In the genomic region with DNA sequence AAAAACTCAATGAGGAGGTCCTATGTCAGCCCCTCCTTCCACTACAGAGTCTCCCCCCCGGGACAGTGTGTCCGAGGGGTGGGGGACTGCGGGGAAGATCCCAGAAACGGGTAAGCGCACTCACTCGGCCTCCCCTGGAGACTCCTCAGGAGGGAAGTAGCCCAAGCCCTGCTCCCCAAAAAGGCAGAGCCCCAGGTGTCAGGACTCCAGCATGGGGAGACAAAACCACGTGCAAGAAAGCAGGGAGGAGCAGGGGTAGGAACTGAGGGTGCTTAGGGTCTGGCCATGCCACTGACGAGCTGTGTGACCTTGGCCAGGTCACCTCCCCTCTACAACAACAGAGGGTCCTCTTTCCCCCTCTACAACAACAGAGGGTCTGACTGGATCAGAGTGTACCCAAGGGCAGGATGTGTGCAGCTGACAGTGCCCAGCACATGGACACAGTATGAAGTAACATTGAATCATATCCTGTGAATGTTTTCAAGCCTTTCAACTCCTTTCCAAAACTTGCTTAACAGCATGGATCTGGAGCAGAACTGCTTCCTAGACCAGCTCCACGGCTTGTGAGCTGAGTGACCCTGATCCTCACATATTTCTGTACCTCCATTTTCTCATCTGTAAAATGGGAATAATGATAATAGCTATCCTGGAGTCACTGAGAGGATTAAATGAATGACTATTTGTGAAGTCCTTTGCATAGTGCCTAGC, we compare ENCODE assay signal across 17 cellular contexts. TPM values are rescaled to one million over a fixed set of nuclear protein-coding genes. Genes with fewer than 3 reads are reported as not detected.
DNase-seq lines count a peak whose midpoint lies in the region; ATAC-seq and TF ChIP-seq lines count a peak whose summit lies in the region.
"Had no signal": no experiment of that assay in that cellular context is flagged by ENCODE, and none has a peak within 500 bp of the region (broad histone marks: within the 10 kb centered on the region; RNA-seq: fewer than 3 reads in every experiment).

No MANE protein-coding gene starts in this region.

- H3K36me3 ChIP-seq in SK-N-SH (replicated peaks in 1 of 2; ENCODE audit: control insufficient read depth in 1 of 2, insufficient read depth in 2 of 2, low read length in 1 of 2) (no peaks in the 10 kb centered on the region), gastrocnemius medialis (no peaks in the 10 kb centered on the region)
- H3K36me3 ChIP-seq: cardiac muscle cell had no signal

- no peak for TF ChIP-seq CTCF in SK-N-SH (IDR thresholded peaks at IDR 0.05)
- no peak for TF ChIP-seq CTCF in gastrocnemius medialis (IDR thresholded peaks at IDR 0.05 in 4 of 5, conservative IDR thresholded peaks at IDR 0.05 in 1 of 5)

- no peaks in the 10 kb centered on the region for H3K9me3 Mint-ChIP-seq in stimulated activated effector memory CD8-positive, alpha-beta T cell treated with anti-CD3 and anti-CD28 coated beads, Interleukin-12 subunit alpha, Interleukin-12 subunit beta, amount 100 ng/mL, for 72 hours
- H3K9me3 Mint-ChIP-seq: nephron; T-helper 2 cell treated with Interferon-gamma antibody and Interleukin-4, amounts not matched to agents 5 μg/mL and 100 μg/mL, for 36 hours had no signal

- no peaks in the 10 kb centered on the region for H3K36me3 Mint-ChIP-seq in T-helper 17 cell (ENCODE audit: low read depth)
- peaks cover 15% of the 10 kb centered on the region for H3K36me3 Mint-ChIP-seq in stimulated activated effector memory CD8-positive, alpha-beta T cell treated with anti-CD3 and anti-CD28 coated beads, Interleukin-12 subunit alpha, Interleukin-12 subunit beta, amount 100 ng/mL, for 72 hours

- H3K27ac ChIP-seq in SK-N-SH (ENCODE audit: low read depth in 2 of 2, low read length in 1 of 2) (0 out of 4 replicates have a peak overlapping the region, but pooled peaks of 1 of the 2 experiments have one; percentile 13), gastrocnemius medialis (no peak overlapping the region)
- H3K27ac ChIP-seq: 22Rv1, cardiac muscle cell had no signal

- H3K79me2 ChIP-seq in SK-N-SH (ENCODE audit: insufficient read depth): no peaks in the 10 kb centered on the region

- H3K4me1 Mint-ChIP-seq in T-helper 17 cell: peaks cover 12% of the 10 kb centered on the region
- H3K4me1 Mint-ChIP-seq in stimulated activated effector memory CD8-positive, alpha-beta T cell treated with anti-CD3 and anti-CD28 coated beads, Interleukin-12 subunit alpha, Interleukin-12 subunit beta, amount 100 ng/mL, for 72 hours: peaks cover 17% of the 10 kb centered on the region

- intact Hi-C loops in gastrocnemius medialis (cut with DNase I; ENCODE audit: low total_unique reads): no loop called here

- WGBS in SK-N-SH (ENCODE audit: low lambda C conversion rate): 77% methylated on average over 9 of the region's 9 CpGs

- no peaks in the 10 kb centered on the region for H4K20me1 ChIP-seq in SK-N-SH (ENCODE audit: insufficient read depth)

- POLR2A ChIA-PET in SK-N-SH (lab: Yijun Ruan, JAX): no interaction called here

- TF ChIP-seq RAD21 in SK-N-SH (IDR thresholded peaks at IDR 0.05; ENCODE audit: low read length): no peak

- no peak for TF ChIP-seq EP300 in SK-N-SH (IDR thresholded peaks at IDR 0.05; ENCODE audit: borderline replicate concordance in 1 of 2, low read depth in 1 of 2, low read length in 1 of 2)

- ATAC-seq in SK-N-SH treated with all-trans-retinoic acid at 6 μM for 48 hours (no peak), T-helper 17 cell (no peak), HG03135 (IDR thresholded peaks at IDR 0.05; ENCODE audit: unreplicated experiment) (no peak), gastrocnemius medialis (no peak)
- no peak for ATAC-seq in stimulated activated effector memory CD8-positive, alpha-beta T cell treated with anti-CD3 and anti-CD28 coated beads, Interleukin-12 subunit alpha, Interleukin-12 subunit beta, amount 100 ng/mL, for 72 hours

- no peak overlapping the region for H2AFZ ChIP-seq in SK-N-SH (ENCODE audit: low read depth)

- CTCF ChIA-PET in SK-N-SH (lab: Yijun Ruan, JAX): interaction anchor here (0.8 to 31.1 kb wide), 6 partner anchors 15 to 156 kb away, joined by 3 to 638 read pairs (median 6); a partner anchor contains a TSS

- DNase-seq in SK-N-SH: no peak
- no peak for DNase-seq in T-helper 17 cell
- DNase-seq in fibroblast of peridontal ligament (ENCODE audit: extremely low read depth): peak; percentile 79
- no peak for DNase-seq in stimulated activated effector memory CD8-positive, alpha-beta T cell treated with anti-CD3 and anti-CD28 coated beads, Interleukin-12 subunit alpha, Interleukin-12 subunit beta, amount 100 ng/mL, for 72 hours (ENCODE audit: low spot score in 2 of 2)
- no peak for DNase-seq in NCI-H2081 (lab: John Stamatoyannopoulos, UW)
- no peak for DNase-seq in gastrocnemius medialis
- DNase-seq: activated CD4-positive, alpha-beta T cell treated with anti-CD3 and anti-CD28 coated beads, Interleukin-2, amount 50 U/mL, for 4 hours; DMS153; foreskin melanocyte; kidney glomerular epithelial cell had no signal

- in situ Hi-C loops in gastrocnemius medialis (cut with MboI; ENCODE audit: low sequenced_read_pairs in 4 of 4): no loop called here

- H3K9ac ChIP-seq in SK-N-SH: no peak overlapping the region

- H3K4me1 ChIP-seq in SK-N-SH (ENCODE audit: control insufficient read depth in 1 of 2, insufficient read depth in 2 of 2, low read depth in 1 of 2, low read length in 1 of 2): peaks cover 5 to 26% of the 10 kb centered on the region in 2 experiments; a peak in 3 of 4 replicates
- peaks cover 6 to 21% of the 10 kb centered on the region in 2 donors for H3K4me1 ChIP-seq in gastrocnemius medialis

- H3K27me3 Mint-ChIP-seq in T-helper 17 cell: peaks cover 7% of the 10 kb centered on the region

- no peaks in the 10 kb centered on the region for H3K9me3 ChIP-seq in SK-N-SH
- H3K9me3 ChIP-seq in T-helper 17 cell (ENCODE audit: control insufficient read depth, low read length, poor library complexity, severe bottlenecking): no peaks in the 10 kb centered on the region
- no peaks in the 10 kb centered on the region for H3K9me3 ChIP-seq in gastrocnemius medialis

- TF ChIP-seq POLR2A in gastrocnemius medialis (IDR thresholded peaks at IDR 0.05): no peak

- peaks cover 18% of the 10 kb centered on the region for H3F3A ChIP-seq in SK-N-SH (replicated peaks; ENCODE audit: insufficient read depth)

- H3K4me3 ChIP-seq in SK-N-SH (ENCODE audit: low read depth in 2 of 2, low read length in 1 of 2) (no peak overlapping the region), gastrocnemius medialis (no peak overlapping the region)
- H3K4me3 ChIP-seq: cardiac muscle cell, skin epidermis had no signal

- H3K27me3 ChIP-seq in SK-N-SH (ENCODE audit: insufficient read depth) (no peaks in the 10 kb centered on the region), gastrocnemius medialis (peaks cover 33 to 35% (median 35%) of the 10 kb centered on the region in 3 donors)

- no peak overlapping the region for H3K4me3 Mint-ChIP-seq in T-helper 17 cell
- H3K4me3 Mint-ChIP-seq in stimulated activated effector memory CD8-positive, alpha-beta T cell treated with anti-CD3 and anti-CD28 coated beads, Interleukin-12 subunit alpha, Interleukin-12 subunit beta, amount 100 ng/mL, for 72 hours: no peak overlapping the region
- H3K4me3 Mint-ChIP-seq: T-helper 2 cell treated with Interferon-gamma antibody and Interleukin-4, amounts not matched to agents 5 μg/mL and 100 μg/mL, for 36 hours had no signal

- H3K9me2 ChIP-seq in SK-N-SH: no peaks in the 10 kb centered on the region

- peak overlapping the region; percentile 45 for H3K27ac Mint-ChIP-seq in T-helper 17 cell
- peak overlapping the region; percentile 48 for H3K27ac Mint-ChIP-seq in stimulated activated effector memory CD8-positive, alpha-beta T cell treated with anti-CD3 and anti-CD28 coated beads, Interleukin-12 subunit alpha, Interleukin-12 subunit beta, amount 100 ng/mL, for 72 hours
- H3K27ac Mint-ChIP-seq: nephron; T-helper 2 cell treated with Interferon-gamma antibody and Interleukin-4, amounts not matched to agents 5 μg/mL and 100 μg/mL, for 36 hours had no signal

- no peak overlapping the region for H3K4me2 ChIP-seq in SK-N-SH

TF ChIP-seq in SK-N-SH, 30 proteins besides CTCF, POLR2A, EP300 and RAD21 (continues in another document):
- no peak for TF ChIP-seq RFX5 (IDR thresholded peaks at IDR 0.05; ENCODE audit: low read length)
- TF ChIP-seq, protein P1, sequence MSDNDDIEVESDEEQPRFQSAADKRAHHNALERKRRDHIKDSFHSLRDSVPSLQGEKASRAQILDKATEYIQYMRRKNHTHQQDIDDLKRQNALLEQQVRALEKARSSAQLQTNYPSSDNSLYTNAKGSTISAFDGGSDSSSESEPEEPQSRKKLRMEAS (IDR thresholded peaks at IDR 0.05; ENCODE audit: low read depth): peak; percentile 68
- no peak for TF ChIP-seq MXI1 (IDR thresholded peaks at IDR 0.05; ENCODE audit: low read depth, low read length)
- peak; percentile 49; the same call in 1 of the 2 replicates for TF ChIP-seq TCF12 (IDR thresholded peaks at IDR 0.05)

TF ChIP-seq in SK-N-SH treated with all-trans-retinoic acid at 6 μM for 48 hours, 23 proteins besides CTCF, POLR2A, EP300 and RAD21 (continues in another document):
- TF ChIP-seq ESRRG (CRISPR knock-in tag; IDR thresholded peaks at IDR 0.05): no peak
- no peak for TF ChIP-seq ZC3H10 (CRISPR knock-in tag; IDR thresholded peaks at IDR 0.05)
- no peak for TF ChIP-seq PPARA (CRISPR knock-in tag; IDR thresholded peaks at IDR 0.05; ENCODE audit: borderline replicate concordance)
- no peak for TF ChIP-seq ZNF8 (CRISPR knock-in tag; IDR thresholded peaks at IDR 0.05)
- no peak for TF ChIP-seq TCF4 (CRISPR knock-in tag; IDR thresholded peaks at IDR 0.05; ENCODE audit: borderline replicate concordance)
- TF ChIP-seq RARB (CRISPR knock-in tag; IDR thresholded peaks at IDR 0.05): no peak

RNA-seq across cellular contexts. Expression of a gene that starts 2.1 kb away (rescaled TPM):
- polyA plus RNA-seq in SK-N-SH (2012; rRNA removed): 1.6 and 1.7 TPM in 2 replicates
- polyA plus RNA-seq in SK-N-SH (2012; cell fraction: cytosol; rRNA removed): 0.84 and 1.00 TPM in 2 replicates
- 0.87 and 0.92 TPM in 2 replicates for polyA plus RNA-seq in SK-N-SH (2012; cell fraction: nucleus; rRNA removed)
- total RNA-seq in T-helper 17 cell (under 1 TPM; 0.21 to 0.42 TPM), gastrocnemius medialis (1 to 10 TPM in 1 of 4 donors, under 1 TPM in 3; 0.13 to 1.2 (median 0.34) TPM)

RNA-seq across cellular contexts. Expression of a gene that starts 12.5 kb away (rescaled TPM):
- 62.9 and 63.6 TPM in 2 replicates for polyA plus RNA-seq in SK-N-SH (2012; rRNA removed)
- polyA plus RNA-seq in SK-N-SH (2012; cell fraction: cytosol; rRNA removed): 47.9 and 50.2 TPM in 2 replicates
- 34.5 and 37.9 TPM in 2 replicates for polyA plus RNA-seq in SK-N-SH (2012; cell fraction: nucleus; rRNA removed)
- 10 to 100 TPM; 10.5 to 11.8 TPM for total RNA-seq in T-helper 17 cell
- total RNA-seq in gastrocnemius medialis: 10 to 100 TPM; 28.8 to 38.3 (median 36.4) TPM

RNA-seq across cellular contexts. Expression of a gene that starts 48.6 kb away (rescaled TPM):
- polyA plus RNA-seq in SK-N-SH (2012; rRNA removed): 0.10 and 0.21 TPM in 2 replicates
- 0.08 and 0.14 TPM in 2 replicates for polyA plus RNA-seq in SK-N-SH (2012; cell fraction: cytosol; rRNA removed)
- 0.33 and 0.36 TPM in 2 replicates for polyA plus RNA-seq in SK-N-SH (2012; cell fraction: nucleus; rRNA removed)
- total RNA-seq in T-helper 17 cell (not detected), gastrocnemius medialis (not detected)
- total RNA-seq: cardiac muscle cell had no signal
- polyA plus RNA-seq: cardiac muscle cell had no signal
